ENCODE assay signal across 8 cellular contexts in the genomic region with DNA sequence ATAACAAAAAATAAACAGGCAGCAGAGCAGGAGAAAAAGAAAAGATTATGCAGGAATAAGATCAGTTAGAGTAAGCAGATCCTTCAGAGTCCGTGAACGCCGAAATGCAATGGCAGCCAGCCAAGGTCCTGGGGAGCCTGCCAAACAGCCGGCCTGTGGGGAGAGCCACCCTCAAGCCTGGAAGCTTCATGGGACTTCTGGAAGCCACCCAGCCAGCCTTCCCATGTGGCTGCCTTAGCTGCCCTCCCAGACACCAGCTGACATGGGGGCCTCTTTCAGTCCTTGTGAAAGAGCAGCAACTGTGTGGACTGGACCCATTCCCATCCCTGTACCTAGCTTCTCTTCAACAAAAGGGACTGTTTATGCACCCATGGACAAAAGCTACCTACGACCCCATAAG.
DNase-seq lines count a peak whose midpoint lies in the region; ATAC-seq and TF ChIP-seq lines count a peak whose summit lies in the region.

No MANE protein-coding gene starts in this region.

- H2BK120ac ChIP-seq in IMR-90 (ENCODE audit: low read depth, low read length): no peak overlapping the region

- no CpG with 5 or more reads among the region's 5 CpGs for WGBS in IMR-90 (ENCODE audit: extremely low coverage in 2 of 2, insufficient read length in 1 of 2), 2 experiments

- H3K9ac ChIP-seq in IMR-90 (ENCODE audit: low read depth, low read length): no peak overlapping the region

- H2AFZ ChIP-seq in IMR-90 (replicated peaks; ENCODE audit: low read length, poor library complexity): no peak overlapping the region

- no peaks in the 10 kb centered on the region for H3K79me1 ChIP-seq in IMR-90 (ENCODE audit: low read depth in 1 of 2, low read length in 2 of 2)

- no peak overlapping the region for H3K14ac ChIP-seq in IMR-90 (replicated peaks; ENCODE audit: low read depth, low read length)

- no peak overlapping the region for H4K91ac ChIP-seq in IMR-90 (ENCODE audit: insufficient read depth, low read depth, low read length)

- H3K27me3 Mint-ChIP-seq in natural killer cell (ENCODE audit: low read depth in 2 of 2): peaks cover 0 to 6% of the 10 kb centered on the region in 2 donors
- no peaks in the 10 kb centered on the region for H3K27me3 Mint-ChIP-seq in CD4-positive, alpha-beta T cell

- POLR2A ChIA-PET in IMR-90 (lab: Charles Lee; ENCODE audit: unreplicated experiment): no interaction called here
- POLR2A ChIA-PET in CD4-positive, alpha-beta T cell (lab: Charles Lee): no interaction called here

- intact Hi-C loops in IMR-90 (cut with micrococcal nuclease) (no loop called here), natural killer cell (cut with micrococcal nuclease) (no loop called here)
- intact Hi-C loops in CD4-positive, alpha-beta T cell (cut with DNase I, micrococcal nuclease): no loop called here

- H3K27ac Mint-ChIP-seq in natural killer cell: no peak overlapping the region
- no peak overlapping the region for H3K27ac Mint-ChIP-seq in CD4-positive, alpha-beta T cell

- H2BK20ac ChIP-seq in IMR-90 (ENCODE audit: low read depth, low read length): no peak overlapping the region

- no TSS peak for BruUV-seq in IMR-90 (replicated peaks; lab: Mats Ljungman, UMichigan)

- H3K4me2 ChIP-seq in IMR-90 (ENCODE audit: low read depth, low read length): no peak overlapping the region; the same call in 1 of the 2 replicates

- no peaks in the 10 kb centered on the region for H3K4me1 Mint-ChIP-seq in natural killer cell
- no peaks in the 10 kb centered on the region for H3K4me1 Mint-ChIP-seq in CD4-positive, alpha-beta T cell (ENCODE audit: low read depth)

- ATAC-seq in IMR-90 (ENCODE audit: low read depth) (no peak; the same call in none of the 2 replicates), natural killer cell (no peak)
- ATAC-seq in CD4-positive, alpha-beta T cell (ENCODE audit: poor library complexity): no peak

- CTCF ChIA-PET in IMR-90 (lab: Yijun Ruan, JAX): no interaction called here
- CTCF ChIA-PET in CD4-positive, alpha-beta T cell (lab: Charles Lee): interaction anchor here (0.6 kb wide), 1 partner anchor 40 kb away, joined by 3 read pairs; no protein-coding TSS in a partner anchor

- no peak overlapping the region for H3K4ac ChIP-seq in IMR-90 (ENCODE audit: low read depth, low read length)

- H3K9me3 Mint-ChIP-seq in natural killer cell: no peaks in the 10 kb centered on the region
- no peaks in the 10 kb centered on the region for H3K9me3 Mint-ChIP-seq in CD4-positive, alpha-beta T cell

- no peak overlapping the region for H2BK5ac ChIP-seq in IMR-90 (ENCODE audit: low read depth, low read length, poor library complexity, severe bottlenecking)

- no peaks in the 10 kb centered on the region for H4K20me1 ChIP-seq in IMR-90 (ENCODE audit: insufficient read depth, low read length)

- H2AK5ac ChIP-seq in IMR-90 (ENCODE audit: low read depth, low read length): no peak overlapping the region

- H4K5ac ChIP-seq in IMR-90 (ENCODE audit: low read depth, low read length): no peak overlapping the region

- H3K27ac ChIP-seq in IMR-90 (ENCODE audit: insufficient read depth, low read length) (no peak overlapping the region), layer of hippocampus (ENCODE audit: low read depth, low read length) (peak overlapping the region; percentile 55)
- no peak overlapping the region for H3K27ac ChIP-seq in CD4-positive, alpha-beta T cell (ENCODE audit: low read depth, low read length)

- no peak for TF ChIP-seq CTCF in IMR-90 (conservative IDR thresholded peaks at IDR 0.05; ENCODE audit: low read depth, low read length)
- TF ChIP-seq CTCF in astrocyte of the spinal cord (IDR thresholded peaks at IDR 0.05; ENCODE audit: low read depth, low read length): no peak
- no peak for TF ChIP-seq CTCF in natural killer cell (IDR thresholded peaks at IDR 0.05)
- no peak for TF ChIP-seq CTCF in CD4-positive, alpha-beta T cell (IDR thresholded peaks at IDR 0.05)

- TF ChIP-seq RAD21 in IMR-90 (IDR thresholded peaks at IDR 0.05; ENCODE audit: low read length): no peak

- no peak overlapping the region for H3K18ac ChIP-seq in IMR-90 (ENCODE audit: low read depth, low read length)

- no peak overlapping the region for H2BK15ac ChIP-seq in IMR-90 (ENCODE audit: low read depth, low read length)

- H3K4me3 ChIP-seq in IMR-90 (ENCODE audit: insufficient read depth, low read depth, low read length) (no peak overlapping the region), astrocyte of the spinal cord (ENCODE audit: low read depth, low read length) (no peak overlapping the region)

- no peak overlapping the region for H3K23ac ChIP-seq in IMR-90 (ENCODE audit: low read depth, low read length)

- H3K4me3 Mint-ChIP-seq in natural killer cell: no peak overlapping the region
- H3K4me3 Mint-ChIP-seq in CD4-positive, alpha-beta T cell: no peak overlapping the region

- dilution Hi-C loops in IMR-90 (cut with HindIII; ENCODE audit: low sequenced_read_pairs, unreplicated experiment): no loop called here

- H3K27me3 ChIP-seq in IMR-90 (ENCODE audit: control insufficient read depth, insufficient read depth, low read length) (no peaks in the 10 kb centered on the region; the same call in none of the 2 replicates), layer of hippocampus (ENCODE audit: control insufficient read depth, insufficient read depth, low read length) (no peaks in the 10 kb centered on the region)
- no peaks in the 10 kb centered on the region for H3K27me3 ChIP-seq in CD4-positive, alpha-beta T cell (ENCODE audit: control insufficient read depth, insufficient read depth, low read length)

- peaks cover 4% of the 10 kb centered on the region; the same call in 1 of the 2 replicates for H3K4me1 ChIP-seq in IMR-90 (ENCODE audit: control insufficient read depth, insufficient read depth, low read length)

- TF ChIP-seq POLR2A in IMR-90 (IDR thresholded peaks at IDR 0.05; ENCODE audit: low read depth, low read length): no peak

- no peak overlapping the region for H4K8ac ChIP-seq in IMR-90 (ENCODE audit: low read depth in 2 of 2, low read length in 2 of 2)

- H3K9me3 ChIP-seq in IMR-90 (ENCODE audit: control insufficient read depth, insufficient read depth, low read length): no peaks in the 10 kb centered on the region
- no peaks in the 10 kb centered on the region for H3K9me3 ChIP-seq in CD4-positive, alpha-beta T cell (ENCODE audit: control insufficient read depth, low read length)

- DNase-seq in IMR-90 (peak; percentile 35), astrocyte of the spinal cord (ENCODE audit: low read depth, low spot score) (peak; percentile 74), stromal cell of bone marrow (ENCODE audit: low read depth) (peak; percentile 26), natural killer cell (no peak), GF-D8 (lab: John Stamatoyannopoulos, UW) (no peak), iPS-NIHi7 (ENCODE audit: extremely low spot score) (no peak)
- DNase-seq in CD4-positive, alpha-beta T cell: no peak

- in situ Hi-C loops in IMR-90 (cut with MboI; ENCODE audit: low sequenced_read_pairs) (no loop called here), astrocyte of the spinal cord (cut with HindIII; ENCODE audit: low sequenced_read_pairs) (no loop called here)

- H3K56ac ChIP-seq in IMR-90 (ENCODE audit: extremely low read depth, insufficient read depth, low read length): no peak overlapping the region

- H3K36me3 ChIP-seq in IMR-90 (ENCODE audit: control insufficient read depth, insufficient read depth, low read length): no peaks in the 10 kb centered on the region

- H2AK9ac ChIP-seq in IMR-90 (replicated peaks; ENCODE audit: low read depth, low read length, poor library complexity): no peak overlapping the region

- no peaks in the 10 kb centered on the region for H3K36me3 Mint-ChIP-seq in natural killer cell
- H3K36me3 Mint-ChIP-seq in CD4-positive, alpha-beta T cell (ENCODE audit: low read depth): no peaks in the 10 kb centered on the region

- H3K9me1 ChIP-seq in IMR-90 (ENCODE audit: insufficient read depth, low read length): no peaks in the 10 kb centered on the region

TF ChIP-seq in IMR-90, 13 proteins besides CTCF, POLR2A, EP300 and RAD21:
- TF ChIP-seq NFE2L2 (IDR thresholded peaks at IDR 0.05; ENCODE audit: low read depth, low read length): no peak
- no peak for TF ChIP-seq BHLHE40 (IDR thresholded peaks at IDR 0.05; ENCODE audit: low read depth, low read length)
- no peak for TF ChIP-seq MXI1 (IDR thresholded peaks at IDR 0.05; ENCODE audit: borderline replicate concordance, low read depth, low read length)
- TF ChIP-seq FOS (IDR thresholded peaks at IDR 0.05; ENCODE audit: low read depth, low read length): no peak
- TF ChIP-seq RFX5 (IDR thresholded peaks at IDR 0.05; ENCODE audit: low read depth, low read length): no peak
- TF ChIP-seq CEBPB (IDR thresholded peaks at IDR 0.05; ENCODE audit: low read depth, low read length): no peak
- TF ChIP-seq RCOR1 (IDR thresholded peaks at IDR 0.05; ENCODE audit: insufficient replicate concordance, low read length): no peak
- TF ChIP-seq SMC3 (IDR thresholded peaks at IDR 0.05; ENCODE audit: low read depth, low read length): no peak
- no peak for TF ChIP-seq CHD1 (IDR thresholded peaks at IDR 0.05; ENCODE audit: low read depth, low read length)
- TF ChIP-seq MAFK (IDR thresholded peaks at IDR 0.05; ENCODE audit: low read depth, low read length): no peak
- TF ChIP-seq, protein P1, sequence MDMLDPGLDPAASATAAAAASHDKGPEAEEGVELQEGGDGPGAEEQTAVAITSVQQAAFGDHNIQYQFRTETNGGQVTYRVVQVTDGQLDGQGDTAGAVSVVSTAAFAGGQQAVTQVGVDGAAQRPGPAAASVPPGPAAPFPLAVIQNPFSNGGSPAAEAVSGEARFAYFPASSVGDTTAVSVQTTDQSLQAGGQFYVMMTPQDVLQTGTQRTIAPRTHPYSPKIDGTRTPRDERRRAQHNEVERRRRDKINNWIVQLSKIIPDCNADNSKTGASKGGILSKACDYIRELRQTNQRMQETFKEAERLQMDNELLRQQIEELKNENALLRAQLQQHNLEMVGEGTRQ (IDR thresholded peaks at IDR 0.05; ENCODE audit: low read depth, low read length): no peak
- no peak for TF ChIP-seq MAZ (IDR thresholded peaks at IDR 0.05; ENCODE audit: borderline replicate concordance, low read depth, low read length)
- TF ChIP-seq, protein P2, sequence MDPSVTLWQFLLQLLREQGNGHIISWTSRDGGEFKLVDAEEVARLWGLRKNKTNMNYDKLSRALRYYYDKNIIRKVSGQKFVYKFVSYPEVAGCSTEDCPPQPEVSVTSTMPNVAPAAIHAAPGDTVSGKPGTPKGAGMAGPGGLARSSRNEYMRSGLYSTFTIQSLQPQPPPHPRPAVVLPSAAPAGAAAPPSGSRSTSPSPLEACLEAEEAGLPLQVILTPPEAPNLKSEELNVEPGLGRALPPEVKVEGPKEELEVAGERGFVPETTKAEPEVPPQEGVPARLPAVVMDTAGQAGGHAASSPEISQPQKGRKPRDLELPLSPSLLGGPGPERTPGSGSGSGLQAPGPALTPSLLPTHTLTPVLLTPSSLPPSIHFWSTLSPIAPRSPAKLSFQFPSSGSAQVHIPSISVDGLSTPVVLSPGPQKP (IDR thresholded peaks at IDR 0.05; ENCODE audit: borderline replicate concordance, low read depth, low read length): no peak

Comparison
In these comparisons a context has a peak if more than half of its experiments do, and no peak if none do; other contexts are left out.
1. DNase-seq: peak in IMR-90 (single experiment), astrocyte of the spinal cord (single experiment) and stromal cell of bone marrow (single experiment); none in natural killer cell (single experiment), GF-D8 (single experiment), iPS-NIHi7 (single experiment) and CD4-positive, alpha-beta T cell (0 of 10).